Comparison of ENCODE assay signal across 35 cellular contexts in genomic region chr2:211138551-211138950, GRCh38.
"Had no signal": no experiment of that assay in that cellular context is flagged by ENCODE, and none has a peak within 500 bp of the region (broad histone marks: within the 10 kb centered on the region; RNA-seq: fewer than 3 reads in every experiment).

No MANE protein-coding gene starts in this region.

- H3K4me3 ChIP-seq: MG63 had no signal

- H3K36me3 ChIP-seq: MG63 had no signal

- H3K27me3 ChIP-seq: MG63 had no signal

- DNase-seq: Karpas-422, Kasumi-1, MG63, MM.1S, MV-4-11, NCI-H1048, NCI-H1092, NCI-H1092 treated with DMSO at 0.1 percent for 48 hours, NCI-H1105, NCI-H1105 treated with DMSO at 0.1 percent for 48 hours, NCI-H1417, NCI-H1417 treated with DMSO at 0.1 percent for 48 hours, NCI-H1436, NCI-H1436 treated with DMSO at 0.1 percent for 48 hours, NCI-H146, NCI-H1694, NCI-H1694 treated with DMSO at 0.1 percent for 48 hours, NCI-H187, NCI-H187 treated with DMSO at 0.1 percent for 48 hours, NCI-H1930, NCI-H2029, NCI-H2029 treated with DMSO at 0.1 percent for 48 hours, NCI-H2081, NCI-H2081 treated with DMSO at 0.1 percent for 48 hours, NCI-H2107, NCI-H2171, NCI-H2171 treated with DMSO at 0.1 percent for 48 hours, NCI-H2227 treated with DMSO at 0.1 percent for 48 hours, NCI-H226, NCI-H345, NCI-H446, NCI-H446 treated with DMSO at 0.1 percent for 48 hours, NCI-H510A, NCI-H510A treated with DMSO at 0.1 percent for 48 hours, NCI-H524 had no signal
